Comparison of ENCODE assay signal across 1 cellular context in the genomic region with DNA sequence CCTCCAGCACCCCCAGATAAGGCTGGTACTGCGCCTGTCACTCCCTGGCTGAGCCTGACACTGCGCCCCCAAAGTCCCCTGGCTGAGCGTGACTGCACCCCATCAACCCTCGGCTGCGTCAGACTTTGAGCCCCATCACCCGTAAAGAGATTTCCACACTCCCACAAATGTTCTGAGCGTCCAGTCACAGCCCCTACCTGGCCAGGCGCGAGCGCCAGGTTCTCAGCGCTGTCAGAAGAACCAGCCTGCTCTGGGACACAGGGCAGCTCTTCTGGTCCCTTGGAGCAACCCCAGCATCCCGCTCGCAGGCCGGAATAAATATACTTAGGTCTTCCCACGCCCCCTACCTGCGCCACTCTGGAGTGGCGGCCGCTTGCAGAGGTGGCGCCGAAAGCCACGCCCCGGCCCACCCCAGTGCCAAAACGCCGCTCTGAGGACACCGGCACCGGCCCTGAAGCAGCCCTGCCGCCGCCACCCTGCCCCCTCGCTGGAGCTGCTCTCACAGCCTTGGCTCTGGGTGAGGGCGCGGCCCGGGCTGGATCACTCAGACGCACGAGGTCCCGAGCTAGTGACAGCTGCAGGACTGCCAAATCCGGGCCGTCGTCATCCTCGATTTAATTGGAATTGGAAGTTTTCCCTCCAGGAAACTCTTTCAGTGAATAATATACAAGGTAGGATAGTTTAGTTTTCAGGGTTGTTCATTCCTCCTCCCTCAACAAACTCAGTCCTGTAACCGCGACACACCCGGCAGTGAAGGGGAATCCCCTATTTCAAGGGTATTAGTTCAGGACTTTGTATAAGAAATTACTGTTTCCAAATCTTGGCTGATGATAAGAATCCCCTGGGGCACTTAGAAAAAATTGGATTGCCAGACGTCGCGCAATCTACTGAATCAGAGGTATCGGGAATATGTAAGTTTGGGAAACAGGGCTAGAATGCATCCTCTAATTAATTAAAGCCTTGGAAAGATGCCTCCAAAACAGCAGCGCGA.
TF ChIP-seq lines count a peak whose summit lies in the region.

No MANE protein-coding gene starts in this region.

TF ChIP-seq in K562, 482 proteins besides CTCF, POLR2A, EP300 and RAD21 (continued from another document):
- no peak for TF ChIP-seq ZNF197 (CRISPR knock-in tag; IDR thresholded peaks at IDR 0.05; ENCODE audit: low read depth)
- 0 out of 2 replicates have a peak, but pooled peaks have one; percentile 6 for TF ChIP-seq SMC3 (conservative IDR thresholded peaks at IDR 0.05; ENCODE audit: insufficient read depth, low read depth, low read length)
- TF ChIP-seq HNRNPUL1 (IDR thresholded peaks at IDR 0.05; ENCODE audit: low read length): no peak
- no peak for TF ChIP-seq MAFF (IDR thresholded peaks at IDR 0.05; ENCODE audit: low read length)
